ENCODE assay signal across 8 cellular contexts in genomic region chr5:472076-472655, GRCh38. TPM values are rescaled to one million over a fixed set of nuclear protein-coding genes. Genes with fewer than 3 reads are reported as not detected.
DNase-seq lines count a peak whose midpoint lies in the region; ATAC-seq and TF ChIP-seq lines count a peak whose summit lies in the region.

No MANE protein-coding gene starts in this region.

- peak overlapping the region; percentile 58 for H3K4me3 ChIP-seq in CD4-positive, CD25-positive, alpha-beta regulatory T cell (ENCODE audit: low read depth, low read length)

- H3K4me1 ChIP-seq in CD4-positive, CD25-positive, alpha-beta regulatory T cell (ENCODE audit: control insufficient read depth, insufficient read depth, low read length, poor library complexity, severe bottlenecking), result peaks cover 35% of the 10 kb centered on the region

- POLR2A ChIA-PET in HEK293T (lab: Yijun Ruan, JAX), result interaction anchor here (0.5 to 3.8 kb wide), 15 partner anchors 9 to 201 kb away, joined by 3 to 17 read pairs (median 4); partner anchors contain the start of gene PDCD6

- H3K9me3 Mint-ChIP-seq in CD4-positive, CD25-positive, alpha-beta regulatory T cell, result no peaks in the 10 kb centered on the region

- no peak for DNase-seq in CD4-positive, CD25-positive, alpha-beta regulatory T cell
- peak; percentile 55 to 59 for DNase-seq in activated T-cell treated with anti-CD3 and anti-CD28 coated beads, Interleukin-2, amount 50 U/mL, for 48 hours
- peak; percentile 45 for DNase-seq in left cardiac atrium
- peak; percentile 71 for DNase-seq in sciatic nerve (ENCODE audit: low spot score)
- no peak for DNase-seq in NCI-H2107 (lab: John Stamatoyannopoulos, UW)
- no peak for DNase-seq in HEK293T (ENCODE audit: extremely low spot score)

- CTCF ChIA-PET in HEK293T (lab: Yijun Ruan, JAX), result interaction anchor here (0.6 to 1.1 kb wide), 2 partner anchors 26 to 35 kb away, joined by 3 to 8 read pairs; no protein-coding TSS in a partner anchor

- H3K27me3 Mint-ChIP-seq in CD4-positive, CD25-positive, alpha-beta regulatory T cell, result peaks cover 9% of the 10 kb centered on the region

- H3K4me1 Mint-ChIP-seq in CD4-positive, CD25-positive, alpha-beta regulatory T cell, result peaks cover 0 to 31% (median 12%) of the 10 kb centered on the region in 4 donors

- H3K4me3 Mint-ChIP-seq in CD4-positive, CD25-positive, alpha-beta regulatory T cell, result peak overlapping the region; percentile 86 to 94 (median 87)

- no peaks in the 10 kb centered on the region for H3K27me3 ChIP-seq in CD4-positive, CD25-positive, alpha-beta regulatory T cell (ENCODE audit: control insufficient read depth, insufficient read depth, low read length)

- intact Hi-C loops in left cardiac atrium (cut with DNase I), result no loop called here
- intact Hi-C loops in sciatic nerve (cut with DNase I), result no loop called here

- peak overlapping the region; percentile 71 to 88 (median 82) for H3K27ac Mint-ChIP-seq in CD4-positive, CD25-positive, alpha-beta regulatory T cell

- H3K9me3 ChIP-seq in CD4-positive, CD25-positive, alpha-beta regulatory T cell (ENCODE audit: control insufficient read depth in 2 of 2, low read length in 2 of 2), result no peaks in the 10 kb centered on the region

- peak in 1 of 2 donors; percentile 2 for ATAC-seq in CD4-positive, CD25-positive, alpha-beta regulatory T cell (ENCODE audit: low read depth in 2 of 2)
- peak; percentile 4 for ATAC-seq in GM19397 (IDR thresholded peaks at IDR 0.05; ENCODE audit: unreplicated experiment)
- ATAC-seq in HG03469 (IDR thresholded peaks at IDR 0.05; ENCODE audit: unreplicated experiment), result peak; percentile 2
- peak; percentile 8 to 18 for ATAC-seq in left cardiac atrium
- ATAC-seq in sciatic nerve, result peak; percentile 44

- peaks cover 12% of the 10 kb centered on the region for H3K36me3 ChIP-seq in CD4-positive, CD25-positive, alpha-beta regulatory T cell (ENCODE audit: control insufficient read depth, insufficient read depth, low read length)

- peak overlapping the region; percentile 78 for H3K27ac ChIP-seq in CD4-positive, CD25-positive, alpha-beta regulatory T cell (ENCODE audit: insufficient read depth, low read length, poor library complexity, severe bottlenecking)

- no peaks in the 10 kb centered on the region for H3K36me3 Mint-ChIP-seq in CD4-positive, CD25-positive, alpha-beta regulatory T cell

TF ChIP-seq in HEK293T, 16 proteins besides CTCF, POLR2A, EP300 and RAD21:
- TF ChIP-seq FOXK2 (IDR thresholded peaks at IDR 0.05) (no peak), SP1 (IDR thresholded peaks at IDR 0.05) (no peak), ZNF384 (IDR thresholded peaks at IDR 0.05) (no peak), SUZ12 (IDR thresholded peaks at IDR 0.05) (no peak), FOXM1 (IDR thresholded peaks at IDR 0.05; ENCODE audit: borderline replicate concordance) (no peak), FOXA1 (IDR thresholded peaks at IDR 0.05) (no peak), LEF1 (IDR thresholded peaks at IDR 0.05; ENCODE audit: borderline replicate concordance) (no peak), PKNOX1 (IDR thresholded peaks at IDR 0.05) (no peak), CTBP1 (IDR thresholded peaks at IDR 0.05; ENCODE audit: borderline replicate concordance) (no peak), L3MBTL2 (conservative IDR thresholded peaks at IDR 0.05) (no peak)

RNA-seq across cellular contexts. Expression of gene EXOC3, which starts 29.2 kb away (rescaled TPM):
- 95.4 TPM for total RNA-seq in CD4-positive, CD25-positive, alpha-beta regulatory T cell
- polyA plus RNA-seq in CD4-positive, CD25-positive, alpha-beta regulatory T cell, result 10 to 100 TPM; 23.3 to 52.4 (median 31.9) TPM
- total RNA-seq in left cardiac atrium (10 to 100 TPM; 41.4 to 42.3 TPM), sciatic nerve (58.4 TPM)

RNA-seq across cellular contexts. Expression of gene SLC9A3, which starts 52.1 kb away (rescaled TPM):
- 2.0 TPM for total RNA-seq in CD4-positive, CD25-positive, alpha-beta regulatory T cell
- polyA plus RNA-seq in CD4-positive, CD25-positive, alpha-beta regulatory T cell, result 1 to 10 TPM; 2.6 to 3.1 (median 2.9) TPM
- total RNA-seq in left cardiac atrium, result under 1 TPM; 0.77 to 0.99 TPM
- total RNA-seq in sciatic nerve, result 12.3 TPM

Comparison
In these comparisons a context has a peak if more than half of its experiments do, and no peak if none do; other contexts are left out.
1. DNase-seq: peak in activated T-cell treated with anti-CD3 and anti-CD28 coated beads, Interleukin-2, amount 50 U/mL, for 48 hours (2 of 2), left cardiac atrium (single experiment) and sciatic nerve (single experiment); none in CD4-positive, CD25-positive, alpha-beta regulatory T cell (0 of 3), NCI-H2107 (single experiment) and HEK293T (single experiment).